ENCODE assay signal across 18 cellular contexts in genomic region chr11:134569195-134569594, GRCh38.
"Had no signal": no experiment of that assay in that cellular context is flagged by ENCODE, and none has a peak within 500 bp of the region (broad histone marks: within the 10 kb centered on the region; RNA-seq: fewer than 3 reads in every experiment).

No MANE protein-coding gene starts in this region.

- H3K4me2 ChIP-seq: KMS-11, SK-N-SH had no signal

- H3K27ac ChIP-seq: HL-60, KMS-11, RWPE1 had no signal

- DNase-seq: Kasumi-1, MM.1S, NCI-H1092 treated with DMSO at 0.1 percent for 48 hours, NCI-H1436, NCI-H187 treated with DMSO at 0.1 percent for 48 hours, NCI-H2029 treated with DMSO at 0.1 percent for 48 hours, NCI-H2227 treated with DMSO at 0.1 percent for 48 hours, NCI-H524, NCI-H526 treated with DMSO at 0.1 percent for 48 hours, NCI-H774, SHP77, SK-N-SH had no signal

- H3K4me3 ChIP-seq: K562 had no signal

- FAIRE-seq: HTR-8/SVneo, K562, RCC 7860 had no signal

- H3K9ac ChIP-seq: KMS-11, SK-N-SH had no signal
